Comparison of ENCODE assay signal across 27 cellular contexts in the genomic region with DNA sequence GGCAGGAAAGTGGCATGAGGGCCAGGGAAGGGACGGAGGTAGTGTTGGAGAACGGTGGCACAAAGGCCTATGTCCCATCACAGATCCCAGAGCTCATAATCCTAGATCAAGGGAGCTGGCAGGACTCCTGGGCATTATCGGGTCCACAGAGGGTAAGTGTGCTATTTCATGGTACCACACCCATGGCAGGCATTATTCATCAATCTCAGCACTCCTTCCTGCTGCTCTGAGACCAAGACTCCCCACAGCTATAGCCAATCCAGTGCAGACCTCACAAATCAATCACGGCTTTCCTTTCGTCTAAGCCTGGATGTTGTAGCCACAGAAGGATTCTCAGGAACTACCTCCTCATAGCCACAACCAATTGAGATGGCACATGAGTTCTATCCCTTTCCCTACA.
DNase-seq lines count a peak whose midpoint lies in the region; ATAC-seq, FAIRE-seq and TF ChIP-seq lines count a peak whose summit lies in the region.
"Had no signal": no experiment of that assay in that cellular context is flagged by ENCODE, and none has a peak within 500 bp of the region (broad histone marks: within the 10 kb centered on the region; RNA-seq: fewer than 3 reads in every experiment).

No MANE protein-coding gene starts in this region.

- H3K27ac Mint-ChIP-seq in activated CD4-positive, alpha-beta memory T cell treated with anti-CD3 and anti-CD28 coated beads for 36 hours: peak overlapping the region; percentile 52
- peak overlapping the region; percentile 38 for H3K27ac Mint-ChIP-seq in central memory CD8-positive, alpha-beta T cell (ENCODE audit: low read depth)
- H3K27ac Mint-ChIP-seq in neural crest cell (ENCODE audit: unreplicated experiment): no peak overlapping the region
- H3K27ac Mint-ChIP-seq: activated T-helper 2 cell treated with anti-CD3 and anti-CD28 coated beads, Interferon-gamma antibody, Interleukin-2, Interleukin-4, amounts not matched to agents 10 μg/mL and 5 μg/mL and 100 μg/mL, durations not matched to agents 14 hours and 24 hours and 36 hours; progenitor cell of endocrine pancreas had no signal

- H3K27me3 Mint-ChIP-seq in activated CD4-positive, alpha-beta memory T cell treated with anti-CD3 and anti-CD28 coated beads for 36 hours: no peaks in the 10 kb centered on the region
- H3K27me3 Mint-ChIP-seq in central memory CD8-positive, alpha-beta T cell: no peaks in the 10 kb centered on the region
- no peaks in the 10 kb centered on the region for H3K27me3 Mint-ChIP-seq in neural crest cell (ENCODE audit: low read depth)
- H3K27me3 Mint-ChIP-seq: progenitor cell of endocrine pancreas; stimulated activated memory B cell treated with anti-CD40 and anti-IgM and Interleukin-4, amounts not matched to agents 10 μg/mL and 1 μg/mL and 100 μg/mL, for 72 hours; T-cell had no signal

- POLR2A ChIA-PET in HEK293 (lab: Yijun Ruan, JAX): no interaction called here
- POLR2A ChIA-PET in activated CD4-positive, alpha-beta memory T cell treated with anti-CD3 and anti-CD28 coated beads for 36 hours (lab: Charles Lee): no interaction called here

- peaks cover 32% of the 10 kb centered on the region for H3K36me3 Mint-ChIP-seq in activated CD4-positive, alpha-beta memory T cell treated with anti-CD3 and anti-CD28 coated beads for 36 hours
- peaks cover 79% of the 10 kb centered on the region for H3K36me3 Mint-ChIP-seq in central memory CD8-positive, alpha-beta T cell (ENCODE audit: insufficient read depth)
- H3K36me3 Mint-ChIP-seq in neural crest cell (ENCODE audit: low read depth): peaks cover 17% of the 10 kb centered on the region

- H3K4me1 ChIP-seq in HEK293 (ENCODE audit: control insufficient read depth, insufficient read depth, low read length): no peaks in the 10 kb centered on the region
- H3K4me1 ChIP-seq: lower lobe of right lung, right lobe of liver, testis had no signal

- CTCF ChIA-PET in HEK293 (lab: Yijun Ruan, JAX): interaction anchor here (0.8 kb wide), 1 partner anchor 266 kb away, joined by 4 read pairs; no protein-coding TSS in a partner anchor
- CTCF ChIA-PET in activated CD4-positive, alpha-beta memory T cell treated with anti-CD3 and anti-CD28 coated beads for 36 hours (lab: Charles Lee): interaction anchor here (1.6 kb wide), 1 partner anchor 18 kb away, joined by 6 read pairs; no protein-coding TSS in a partner anchor

- H3K4me3 ChIP-seq in HEK293 (ENCODE audit: low read depth, low read length): no peak overlapping the region
- H3K4me3 ChIP-seq: lower lobe of right lung, right lobe of liver, testis had no signal

- no peak for TF ChIP-seq CTCF in HEK293 (tag by site-specific recombination; IDR thresholded peaks at IDR 0.05)
- no peak for TF ChIP-seq CTCF in neural crest cell (conservative IDR thresholded peaks at IDR 0.05)

- H3K27ac ChIP-seq in HEK293 (ENCODE audit: extremely low read depth, low read depth, low read length): no peak overlapping the region
- H3K27ac ChIP-seq: lower lobe of right lung, right lobe of liver, testis had no signal

- no peaks in the 10 kb centered on the region for H3K9me3 ChIP-seq in HEK293 (ENCODE audit: control insufficient read depth, insufficient read depth, low read depth, low read length)
- H3K9me3 ChIP-seq: lower lobe of right lung, right lobe of liver, testis had no signal

- no peak for ATAC-seq in central memory CD8-positive, alpha-beta T cell (replicated peaks; ENCODE audit: extremely low read depth, poor library complexity, severe bottlenecking)
- ATAC-seq: HCT116; lower lobe of right lung; right lobe of liver; stimulated activated memory B cell treated with anti-CD40 and anti-IgM and Interleukin-4, amounts not matched to agents 10 μg/mL and 1 μg/mL and 100 μg/mL, for 72 hours; T-cell had no signal

- no peak for DNase-seq in activated CD4-positive, alpha-beta memory T cell treated with anti-CD3 and anti-CD28 coated beads for 36 hours
- DNase-seq in central memory CD8-positive, alpha-beta T cell (ENCODE audit: low spot score in 2 of 2): no peak
- no peak for DNase-seq in neural crest cell (ENCODE audit: low read depth, low spot score)
- no peak for DNase-seq in anterior cingulate cortex (lab: John Stamatoyannopoulos, UW)
- DNase-seq in activated gamma-delta T cell (lab: John Stamatoyannopoulos, UW): no peak
- no peak for DNase-seq in GM19239 (ENCODE audit: insufficient read length, low spot score)
- DNase-seq: activated CD4-positive, CD25-positive, alpha-beta regulatory T cell treated with anti-CD3 and anti-CD28 coated beads, Interleukin-2, amount 50 U/mL, for 72 hours; C1 segment of cervical spinal cord; Calu3; cerebellar nuclear complex; Kasumi-1; kidney; lower lobe of right lung; NCI-H146; NCI-H2107; NCI-H446; right lobe of liver; RPMI8226; stimulated activated CD4-positive, alpha-beta T cell treated with anti-CD3 and anti-CD28 coated beads, Interleukin-4, amount 100 ng/mL, for 24 hours; T-cell; testis had no signal

- no peak overlapping the region for H3K4me3 Mint-ChIP-seq in activated CD4-positive, alpha-beta memory T cell treated with anti-CD3 and anti-CD28 coated beads for 36 hours
- no peak overlapping the region for H3K4me3 Mint-ChIP-seq in central memory CD8-positive, alpha-beta T cell
- peak overlapping the region; percentile 2 for H3K4me3 Mint-ChIP-seq in neural crest cell
- H3K4me3 Mint-ChIP-seq: stimulated activated memory B cell treated with anti-CD40 and anti-IgM and Interleukin-4, amounts not matched to agents 10 μg/mL and 1 μg/mL and 100 μg/mL, for 72 hours; T-cell had no signal

- intact Hi-C loops in activated CD4-positive, alpha-beta memory T cell treated with anti-CD3 and anti-CD28 coated beads for 36 hours (cut with micrococcal nuclease): no loop called here

- H3K36me3 ChIP-seq in HEK293 (ENCODE audit: control insufficient read depth in 2 of 2, insufficient read depth in 1 of 2, low read length in 2 of 2): peaks cover 0 to 13% of the 10 kb centered on the region in 2 experiments; a peak in 1 of 3 replicates

- FAIRE-seq in GM19239 (lab: Jason Lieb, UNC): no peak
- FAIRE-seq: kidney, TTC549 had no signal

- peaks cover 5% of the 10 kb centered on the region for H3K4me1 Mint-ChIP-seq in activated CD4-positive, alpha-beta memory T cell treated with anti-CD3 and anti-CD28 coated beads for 36 hours (ENCODE audit: low read depth)
- H3K4me1 Mint-ChIP-seq in central memory CD8-positive, alpha-beta T cell: peaks cover 23% of the 10 kb centered on the region
- no peaks in the 10 kb centered on the region for H3K4me1 Mint-ChIP-seq in neural crest cell
- H3K4me1 Mint-ChIP-seq: stimulated activated memory B cell treated with anti-CD40 and anti-IgM and Interleukin-4, amounts not matched to agents 10 μg/mL and 1 μg/mL and 100 μg/mL, for 72 hours; T-cell had no signal

- no peaks in the 10 kb centered on the region for H3K9me3 Mint-ChIP-seq in activated CD4-positive, alpha-beta memory T cell treated with anti-CD3 and anti-CD28 coated beads for 36 hours
- no peaks in the 10 kb centered on the region for H3K9me3 Mint-ChIP-seq in central memory CD8-positive, alpha-beta T cell
- H3K9me3 Mint-ChIP-seq in neural crest cell: no peaks in the 10 kb centered on the region
- H3K9me3 Mint-ChIP-seq: activated T-helper 2 cell treated with anti-CD3 and anti-CD28 coated beads, Interferon-gamma antibody, Interleukin-2, Interleukin-4, amounts not matched to agents 10 μg/mL and 5 μg/mL and 100 μg/mL, durations not matched to agents 14 hours and 24 hours and 36 hours; stimulated activated memory B cell treated with anti-CD40 and anti-IgM and Interleukin-4, amounts not matched to agents 10 μg/mL and 1 μg/mL and 100 μg/mL, for 72 hours; T-cell had no signal

TF ChIP-seq in HEK293, 187 proteins besides CTCF, POLR2A, EP300 and RAD21:
- TF ChIP-seq ZNF223 (tag by site-specific recombination; IDR thresholded peaks at IDR 0.05) (no peak), ZBTB17 (tag by site-specific recombination; IDR thresholded peaks at IDR 0.05) (peak; percentile 75)
